In genomic region chr10:71641449-71641848, GRCh38 we compare ENCODE assay signal across 20 cellular contexts.
A peak's percentile ranks its signal among the peaks of the same experiment; 100 is the strongest.
DNase-seq lines count a peak whose midpoint lies in the region; ATAC-seq, FAIRE-seq and TF ChIP-seq lines count a peak whose summit lies in the region.
"Had no signal": no experiment of that assay in that cellular context is flagged by ENCODE, and none has a peak within 500 bp of the region (broad histone marks: within the 10 kb centered on the region; RNA-seq: fewer than 3 reads in every experiment).

No MANE protein-coding gene starts in this region.

- no peaks in the 10 kb centered on the region for H3K36me3 Mint-ChIP-seq in GM23338 (ENCODE audit: low read depth)
- H3K36me3 Mint-ChIP-seq: CD4-positive, alpha-beta memory T cell had no signal

- peak; percentile 76 for FAIRE-seq in bronchial epithelial cell (lab: Jason Lieb, UNC)
- FAIRE-seq: GM12891, GM18507 had no signal

- peaks cover 56 to 100% (median 86%) of the 10 kb centered on the region in 10 experiments for H3K4me1 ChIP-seq in BLaER1 treated with 17β-estradiol and CSF1 and Interleukin-3, amounts not matched to agents 10 nM and 100 nM
- H3K4me1 ChIP-seq in GM23338 (ENCODE audit: insufficient read depth) (peaks cover 29% of the 10 kb centered on the region), neutrophil (ENCODE audit: control insufficient read depth in 1 of 2, insufficient read depth in 1 of 2, low read depth in 1 of 2, low read length in 1 of 2) (peaks cover 32 to 39% of the 10 kb centered on the region in 2 experiments)

- H3K9ac ChIP-seq in BLaER1 treated with 17β-estradiol and CSF1 and Interleukin-3, amounts not matched to agents 10 nM and 100 nM: no peak overlapping the region

- H3K4me1 Mint-ChIP-seq in GM23338: peaks cover 36% of the 10 kb centered on the region

- H2AFZ ChIP-seq in GM23338: no peak overlapping the region

- no peaks in the 10 kb centered on the region for H4K20me1 ChIP-seq in BLaER1 treated with 17β-estradiol and CSF1 and Interleukin-3, amounts not matched to agents 10 nM and 100 nM
- H4K20me1 ChIP-seq in GM23338 (replicated peaks; ENCODE audit: insufficient read depth): no peaks in the 10 kb centered on the region

- H3K36me3 ChIP-seq in BLaER1 treated with 17β-estradiol and CSF1 and Interleukin-3, amounts not matched to agents 10 nM and 100 nM: no peaks in the 10 kb centered on the region
- H3K36me3 ChIP-seq in GM23338 (ENCODE audit: insufficient read depth) (no peaks in the 10 kb centered on the region), bronchial epithelial cell (ENCODE audit: control insufficient read depth, insufficient read depth, low read length) (no peaks in the 10 kb centered on the region), neutrophil (no peaks in the 10 kb centered on the region)

- H3K27ac Mint-ChIP-seq in GM23338: no peak overlapping the region
- H3K27ac Mint-ChIP-seq: CD4-positive, alpha-beta memory T cell had no signal

- H3K4me2 ChIP-seq in BLaER1 treated with 17β-estradiol and CSF1 and Interleukin-3, amounts not matched to agents 10 nM and 100 nM: peak overlapping the region in 8 of 11 experiments; percentile 81 to 94 (median 88); a peak in 15 of 22 replicates
- 0 out of 2 replicates have a peak overlapping the region, but pooled peaks have one; percentile 51 for H3K4me2 ChIP-seq in GM23338

- ATAC-seq in GM23338 (no peak; the same call in 2 of the 3 replicates), GM21529 (IDR thresholded peaks at IDR 0.05; ENCODE audit: unreplicated experiment) (no peak)

- no peak overlapping the region; the same call in 2 of the 3 replicates for H3K4me3 Mint-ChIP-seq in GM23338
- H3K4me3 Mint-ChIP-seq: CD14-positive monocyte; CD4-positive, alpha-beta memory T cell had no signal

- DNase-seq in GM23338 (ENCODE audit: low spot score) (no peak), bronchial epithelial cell (ENCODE audit: low read depth) (no peak), cortex of kidney (lab: John Stamatoyannopoulos, UW) (no peak)
- DNase-seq in NK-92 treated with Interleukin-12 subunit alpha and Interleukin-12 subunit beta, amount 100 ng/mL, for 24 hours (lab: John Stamatoyannopoulos, UW): no peak
- no peak for DNase-seq in stimulated activated CD4-positive, alpha-beta T cell treated with anti-CD3 and anti-CD28 coated beads, Interleukin-2, amount 100 ng/mL, for 24 hours
- DNase-seq: Calu3; CD4-positive, alpha-beta memory T cell; COR-L47; DMS53; DMS79 treated with DMSO at 0.1 percent for 48 hours; GF-D8; GOT3; H7; HCEC 1CT had no signal

- no peak overlapping the region for H3K27ac ChIP-seq in BLaER1 treated with 17β-estradiol and CSF1 and Interleukin-3, amounts not matched to agents 10 nM and 100 nM
- H3K27ac ChIP-seq in GM23338 (ENCODE audit: low read depth) (no peak overlapping the region), neutrophil (peak overlapping the region; percentile 25)

- no peaks in the 10 kb centered on the region for H3K9me3 ChIP-seq in BLaER1 treated with 17β-estradiol and CSF1 and Interleukin-3, amounts not matched to agents 10 nM and 100 nM (replicated peaks in 1 of 11)
- H3K9me3 ChIP-seq in neutrophil: no peaks in the 10 kb centered on the region

- H3K27me3 Mint-ChIP-seq in GM23338 (ENCODE audit: insufficient read depth, low read depth, poor library complexity): peaks cover 4% of the 10 kb centered on the region

- TF ChIP-seq CTCF in GM23338 (conservative IDR thresholded peaks at IDR 0.05; ENCODE audit: low read depth in 2 of 2) (no peak), bronchial epithelial cell (IDR thresholded peaks at IDR 0.05; ENCODE audit: insufficient read depth, low read length, severe bottlenecking) (no peak), neutrophil (IDR thresholded peaks at IDR 0.05) (no peak)

- no peak overlapping the region for H3K4me3 ChIP-seq in BLaER1 treated with 17β-estradiol and CSF1 and Interleukin-3, amounts not matched to agents 10 nM and 100 nM
- H3K4me3 ChIP-seq in GM23338 (no peak overlapping the region), bronchial epithelial cell (ENCODE audit: low read depth, low read length) (no peak overlapping the region), neutrophil (ENCODE audit: low read depth in 1 of 2, low read length in 1 of 2) (no peak overlapping the region)

- H3K79me2 ChIP-seq in GM23338 (replicated peaks; ENCODE audit: insufficient read depth): no peaks in the 10 kb centered on the region

- no peaks in the 10 kb centered on the region for H3F3A ChIP-seq in GM23338 (replicated peaks; ENCODE audit: low read depth)

- H3K9me2 ChIP-seq in GM23338 (ENCODE audit: insufficient read depth): no peaks in the 10 kb centered on the region

- H3K27me3 ChIP-seq in BLaER1 treated with 17β-estradiol and CSF1 and Interleukin-3, amounts not matched to agents 10 nM and 100 nM: peaks cover 0 to 9% (median 0%) of the 10 kb centered on the region in 11 experiments; a peak in 2 of 22 replicates
- H3K27me3 ChIP-seq in GM23338 (ENCODE audit: insufficient read depth) (0 out of 2 replicates have a peak, but pooled peaks cover 1% of the 10 kb centered on the region), bronchial epithelial cell (ENCODE audit: control insufficient read depth, insufficient read depth, low read length) (no peaks in the 10 kb centered on the region), neutrophil (no peaks in the 10 kb centered on the region)

- no peaks in the 10 kb centered on the region; the same call in 2 of the 3 replicates for H3K9me3 Mint-ChIP-seq in GM23338
- H3K9me3 Mint-ChIP-seq: CD14-positive monocyte; CD4-positive, alpha-beta memory T cell had no signal

TF ChIP-seq in GM23338, 12 proteins besides CTCF, POLR2A, EP300 and RAD21 (continues in another document):
- no peak for TF ChIP-seq EZH2phosphoT487 (IDR thresholded peaks at IDR 0.05; ENCODE audit: unreplicated experiment)
- TF ChIP-seq NANOG (IDR thresholded peaks at IDR 0.05; ENCODE audit: borderline replicate concordance): no peak
- no peak for TF ChIP-seq ZNF462 (CRISPR knock-in tag; IDR thresholded peaks at IDR 0.05)
- TF ChIP-seq CREB1 (CRISPR knock-in tag; IDR thresholded peaks at IDR 0.05; ENCODE audit: low read depth): no peak
- no peak for TF ChIP-seq STAT1 (IDR thresholded peaks at IDR 0.05; ENCODE audit: unreplicated experiment)
- no peak for TF ChIP-seq POLR2AphosphoS5 (IDR thresholded peaks at IDR 0.05; ENCODE audit: low read depth)
- TF ChIP-seq ZNF331 (CRISPR knock-in tag; IDR thresholded peaks at IDR 0.05; ENCODE audit: low read depth): no peak
